In the genomic region with DNA sequence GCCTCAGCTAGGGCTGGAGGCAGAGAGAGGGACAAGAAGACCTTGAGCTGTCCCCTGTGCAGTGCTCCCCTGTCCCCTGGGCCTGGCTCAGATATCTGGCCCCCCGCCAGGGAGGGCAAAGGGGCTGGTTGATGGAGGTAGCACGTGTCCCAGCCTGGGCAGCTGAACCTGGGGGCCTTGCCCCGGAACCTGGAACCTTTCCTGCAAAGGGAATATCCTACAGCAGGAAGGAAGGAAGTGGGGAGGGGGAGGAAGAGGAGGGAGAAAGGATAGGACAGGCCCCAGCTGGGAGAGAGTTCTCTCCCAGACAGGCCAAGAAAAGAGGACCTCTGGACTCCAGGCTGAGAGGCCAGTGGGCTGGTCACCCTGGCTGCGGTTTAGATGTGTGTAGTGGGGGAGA, we compare ENCODE assay signal across 3 cellular contexts.
TF ChIP-seq lines count a peak whose summit lies in the region.

No MANE protein-coding gene starts in this region.

TF ChIP-seq in SK-N-SH, 30 proteins besides CTCF, POLR2A, EP300 and RAD21 (continued from another document):
- TF ChIP-seq SIN3A (IDR thresholded peaks at IDR 0.05; ENCODE audit: borderline replicate concordance, low read depth, low read length) (no peak), NFIC (IDR thresholded peaks at IDR 0.05; ENCODE audit: borderline replicate concordance) (no peak)
- TF ChIP-seq, protein P1, sequence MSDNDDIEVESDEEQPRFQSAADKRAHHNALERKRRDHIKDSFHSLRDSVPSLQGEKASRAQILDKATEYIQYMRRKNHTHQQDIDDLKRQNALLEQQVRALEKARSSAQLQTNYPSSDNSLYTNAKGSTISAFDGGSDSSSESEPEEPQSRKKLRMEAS (IDR thresholded peaks at IDR 0.05; ENCODE audit: low read depth) = no peak
- TF ChIP-seq, protein P2, sequence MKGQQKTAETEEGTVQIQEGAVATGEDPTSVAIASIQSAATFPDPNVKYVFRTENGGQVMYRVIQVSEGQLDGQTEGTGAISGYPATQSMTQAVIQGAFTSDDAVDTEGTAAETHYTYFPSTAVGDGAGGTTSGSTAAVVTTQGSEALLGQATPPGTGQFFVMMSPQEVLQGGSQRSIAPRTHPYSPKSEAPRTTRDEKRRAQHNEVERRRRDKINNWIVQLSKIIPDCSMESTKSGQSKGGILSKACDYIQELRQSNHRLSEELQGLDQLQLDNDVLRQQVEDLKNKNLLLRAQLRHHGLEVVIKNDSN (IDR thresholded peaks at IDR 0.05; ENCODE audit: borderline replicate concordance, low read depth) = no peak
- TF ChIP-seq, protein P3, sequence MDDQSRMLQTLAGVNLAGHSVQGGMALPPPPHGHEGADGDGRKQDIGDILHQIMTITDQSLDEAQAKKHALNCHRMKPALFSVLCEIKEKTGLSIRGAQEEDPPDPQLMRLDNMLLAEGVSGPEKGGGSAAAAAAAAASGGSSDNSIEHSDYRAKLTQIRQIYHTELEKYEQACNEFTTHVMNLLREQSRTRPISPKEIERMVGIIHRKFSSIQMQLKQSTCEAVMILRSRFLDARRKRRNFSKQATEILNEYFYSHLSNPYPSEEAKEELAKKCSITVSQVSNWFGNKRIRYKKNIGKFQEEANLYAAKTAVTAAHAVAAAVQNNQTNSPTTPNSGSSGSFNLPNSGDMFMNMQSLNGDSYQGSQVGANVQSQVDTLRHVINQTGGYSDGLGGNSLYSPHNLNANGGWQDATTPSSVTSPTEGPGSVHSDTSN (IDR thresholded peaks at IDR 0.05) = no peak

TF ChIP-seq in SK-N-SH treated with all-trans-retinoic acid at 6 μM for 48 hours, 23 proteins besides CTCF, POLR2A, EP300 and RAD21 (continued from another document):
- TF ChIP-seq, protein P4, sequence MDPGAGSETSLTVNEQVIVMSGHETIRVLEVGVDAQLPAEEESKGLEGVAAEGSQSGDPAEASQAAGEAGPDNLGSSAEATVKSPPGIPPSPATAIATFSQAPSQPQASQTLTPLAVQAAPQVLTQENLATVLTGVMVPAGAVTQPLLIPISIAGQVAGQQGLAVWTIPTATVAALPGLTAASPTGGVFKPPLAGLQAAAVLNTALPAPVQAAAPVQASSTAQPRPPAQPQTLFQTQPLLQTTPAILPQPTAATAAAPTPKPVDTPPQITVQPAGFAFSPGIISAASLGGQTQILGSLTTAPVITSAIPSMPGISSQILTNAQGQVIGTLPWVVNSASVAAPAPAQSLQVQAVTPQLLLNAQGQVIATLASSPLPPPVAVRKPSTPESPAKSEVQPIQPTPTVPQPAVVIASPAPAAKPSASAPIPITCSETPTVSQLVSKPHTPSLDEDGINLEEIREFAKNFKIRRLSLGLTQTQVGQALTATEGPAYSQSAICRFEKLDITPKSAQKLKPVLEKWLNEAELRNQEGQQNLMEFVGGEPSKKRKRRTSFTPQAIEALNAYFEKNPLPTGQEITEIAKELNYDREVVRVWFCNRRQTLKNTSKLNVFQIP (CRISPR knock-in tag; IDR thresholded peaks at IDR 0.05; ENCODE audit: borderline replicate concordance, low read depth) = no peak
- TF ChIP-seq CSDC2 (CRISPR knock-in tag; IDR thresholded peaks at IDR 0.05) = no peak
- TF ChIP-seq TCF4 (CRISPR knock-in tag; IDR thresholded peaks at IDR 0.05; ENCODE audit: borderline replicate concordance) = no peak
- TF ChIP-seq SNAI2 (CRISPR knock-in tag; IDR thresholded peaks at IDR 0.05) = no peak
- no peak for TF ChIP-seq ZFP30 (CRISPR knock-in tag; IDR thresholded peaks at IDR 0.05)
- no peak for TF ChIP-seq ZFP3 (CRISPR knock-in tag; IDR thresholded peaks at IDR 0.05)
- no peak for TF ChIP-seq BACH2 (CRISPR knock-in tag; IDR thresholded peaks at IDR 0.05; ENCODE audit: borderline replicate concordance)
- TF ChIP-seq ZNF70 (CRISPR knock-in tag; IDR thresholded peaks at IDR 0.05) = no peak
- TF ChIP-seq GLIS3 (CRISPR knock-in tag; IDR thresholded peaks at IDR 0.05) = no peak
- TF ChIP-seq ZNF565 (CRISPR knock-in tag; conservative IDR thresholded peaks at IDR 0.05; ENCODE audit: low read depth) = no peak

TF ChIP-seq in liver, 16 proteins besides CTCF, POLR2A, EP300 and RAD21 (continued from another document):
- TF ChIP-seq GABPA (IDR thresholded peaks at IDR 0.05 in 1 of 2, conservative IDR thresholded peaks at IDR 0.05 in 1 of 2) (peak in 1 of 2 donors; percentile 64), NR2F2 (IDR thresholded peaks at IDR 0.05) (peak; percentile 98), JUND (IDR thresholded peaks at IDR 0.05) (no peak)
- TF ChIP-seq, protein P5, sequence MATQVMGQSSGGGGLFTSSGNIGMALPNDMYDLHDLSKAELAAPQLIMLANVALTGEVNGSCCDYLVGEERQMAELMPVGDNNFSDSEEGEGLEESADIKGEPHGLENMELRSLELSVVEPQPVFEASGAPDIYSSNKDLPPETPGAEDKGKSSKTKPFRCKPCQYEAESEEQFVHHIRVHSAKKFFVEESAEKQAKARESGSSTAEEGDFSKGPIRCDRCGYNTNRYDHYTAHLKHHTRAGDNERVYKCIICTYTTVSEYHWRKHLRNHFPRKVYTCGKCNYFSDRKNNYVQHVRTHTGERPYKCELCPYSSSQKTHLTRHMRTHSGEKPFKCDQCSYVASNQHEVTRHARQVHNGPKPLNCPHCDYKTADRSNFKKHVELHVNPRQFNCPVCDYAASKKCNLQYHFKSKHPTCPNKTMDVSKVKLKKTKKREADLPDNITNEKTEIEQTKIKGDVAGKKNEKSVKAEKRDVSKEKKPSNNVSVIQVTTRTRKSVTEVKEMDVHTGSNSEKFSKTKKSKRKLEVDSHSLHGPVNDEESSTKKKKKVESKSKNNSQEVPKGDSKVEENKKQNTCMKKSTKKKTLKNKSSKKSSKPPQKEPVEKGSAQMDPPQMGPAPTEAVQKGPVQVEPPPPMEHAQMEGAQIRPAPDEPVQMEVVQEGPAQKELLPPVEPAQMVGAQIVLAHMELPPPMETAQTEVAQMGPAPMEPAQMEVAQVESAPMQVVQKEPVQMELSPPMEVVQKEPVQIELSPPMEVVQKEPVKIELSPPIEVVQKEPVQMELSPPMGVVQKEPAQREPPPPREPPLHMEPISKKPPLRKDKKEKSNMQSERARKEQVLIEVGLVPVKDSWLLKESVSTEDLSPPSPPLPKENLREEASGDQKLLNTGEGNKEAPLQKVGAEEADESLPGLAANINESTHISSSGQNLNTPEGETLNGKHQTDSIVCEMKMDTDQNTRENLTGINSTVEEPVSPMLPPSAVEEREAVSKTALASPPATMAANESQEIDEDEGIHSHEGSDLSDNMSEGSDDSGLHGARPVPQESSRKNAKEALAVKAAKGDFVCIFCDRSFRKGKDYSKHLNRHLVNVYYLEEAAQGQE (IDR thresholded peaks at IDR 0.05) = no peak
